In genomic region chr16:17177242-17177967, GRCh38 we compare ENCODE assay signal across 1 cellular context.
TF ChIP-seq lines count a peak whose summit lies in the region.

No MANE protein-coding gene starts in this region.

TF ChIP-seq in SK-N-SH treated with all-trans-retinoic acid at 6 μM for 48 hours, 23 proteins besides CTCF, POLR2A, EP300 and RAD21 (continued from another document):
- TF ChIP-seq POU6F1 (CRISPR knock-in tag; IDR thresholded peaks at IDR 0.05; ENCODE audit: borderline replicate concordance, low read depth) (no peak), CREB5 (CRISPR knock-in tag; IDR thresholded peaks at IDR 0.05; ENCODE audit: low read depth) (no peak), SNAI2 (CRISPR knock-in tag; IDR thresholded peaks at IDR 0.05) (no peak), PPARA (CRISPR knock-in tag; IDR thresholded peaks at IDR 0.05; ENCODE audit: borderline replicate concordance) (no peak)
